In the genomic region with DNA sequence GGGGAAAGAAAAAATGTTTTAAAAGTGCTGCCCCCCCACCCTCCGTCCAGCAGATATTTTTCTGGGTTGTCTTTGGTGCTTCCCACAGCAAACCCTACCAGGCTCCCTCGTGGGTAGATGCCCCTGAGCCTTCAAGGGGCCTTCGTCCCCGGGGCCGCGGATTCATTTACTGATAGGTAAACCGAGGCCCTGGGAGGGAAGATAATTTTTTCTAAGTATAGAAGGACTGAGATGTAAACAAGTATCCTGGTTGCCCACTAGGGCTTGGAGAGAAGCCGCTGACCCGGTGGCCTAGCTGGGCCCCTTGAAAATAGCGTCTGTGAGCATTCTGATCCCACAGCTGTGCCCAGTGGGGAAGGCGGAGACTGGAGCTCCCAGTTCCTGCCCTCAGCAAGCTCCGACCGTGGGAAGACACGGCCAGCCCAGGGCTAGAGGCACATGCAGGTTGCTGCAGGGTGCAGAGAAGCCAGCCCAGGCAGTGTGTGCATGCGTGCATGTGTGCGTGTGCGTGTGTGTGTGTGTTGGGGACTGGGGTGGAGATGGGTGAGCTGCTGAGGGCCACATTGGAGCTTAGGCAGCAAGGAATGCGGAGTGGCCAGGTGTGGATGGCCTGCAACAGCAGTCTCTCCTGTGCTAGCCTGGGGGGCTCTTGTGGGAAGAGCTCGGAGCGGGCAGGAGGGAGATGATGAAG, we compare ENCODE assay signal across 12 cellular contexts. TPM values are rescaled to one million over a fixed set of nuclear protein-coding genes. Genes with fewer than 3 reads are reported as not detected.
DNase-seq lines count a peak whose midpoint lies in the region; ATAC-seq, FAIRE-seq and TF ChIP-seq lines count a peak whose summit lies in the region.
"Had no signal": no experiment of that assay in that cellular context is flagged by ENCODE, and none has a peak within 500 bp of the region (broad histone marks: within the 10 kb centered on the region; RNA-seq: fewer than 3 reads in every experiment).

No MANE protein-coding gene starts in this region.

- in situ Hi-C loops in G401 (cut with HindIII; ENCODE audit: low sequenced_read_pairs): no loop called here

- DNase-seq in H7 (peak; percentile 61), astrocyte (ENCODE audit: low read depth) (no peak), left lobe of liver (ENCODE audit: low spot score) (peak; percentile 78), psoas muscle (peak; percentile 17 to 41), RPMI8226 (no peak), activated gamma-delta T cell treated with Interleukin-2 at 50 U/mL for 16 hours (no peak), G401 (ENCODE audit: low spot score) (no peak)
- DNase-seq: effector memory CD8-positive, alpha-beta T cell; HFFc6 had no signal

- WGBS in psoas muscle, 3 donors: 85 to 88% (median 87%) methylated on average over 20 of the region's 20 CpGs

- H3K4me3 Mint-ChIP-seq in astrocyte (ENCODE audit: unreplicated experiment): peak overlapping the region; percentile 40
- H3K4me3 Mint-ChIP-seq: activated naive CD4-positive, alpha-beta T cell treated with anti-CD3 and anti-CD28 coated beads, Interleukin-2, amount 50 U/mL, for 24 hours; B cell; effector memory CD8-positive, alpha-beta T cell; HFFc6 had no signal

- no peak overlapping the region for H3K9ac ChIP-seq in astrocyte (ENCODE audit: low read length)

- H3K4me1 ChIP-seq in astrocyte (ENCODE audit: insufficient read depth, low read length): peaks cover 49% of the 10 kb centered on the region
- H3K4me1 ChIP-seq in psoas muscle: peaks cover 11% of the 10 kb centered on the region

- no peak for FAIRE-seq in astrocyte (lab: Jason Lieb, UNC)

- peak overlapping the region; percentile 66 for H3K27ac Mint-ChIP-seq in astrocyte (ENCODE audit: unreplicated experiment)
- H3K27ac Mint-ChIP-seq: activated naive CD4-positive, alpha-beta T cell treated with anti-CD3 and anti-CD28 coated beads, Interleukin-2, amount 50 U/mL, for 24 hours; B cell; effector memory CD8-positive, alpha-beta T cell; HFFc6 had no signal

- H3K27me3 Mint-ChIP-seq in astrocyte (ENCODE audit: low read depth, unreplicated experiment): no peaks in the 10 kb centered on the region
- H3K27me3 Mint-ChIP-seq: activated naive CD4-positive, alpha-beta T cell treated with anti-CD3 and anti-CD28 coated beads, Interleukin-2, amount 50 U/mL, for 24 hours; B cell; effector memory CD8-positive, alpha-beta T cell had no signal

- no peaks in the 10 kb centered on the region for H3K36me3 ChIP-seq in H7 (replicated peaks; ENCODE audit: control insufficient read depth, insufficient read depth, low read length)
- H3K36me3 ChIP-seq in astrocyte (ENCODE audit: insufficient read depth, low read length): no peaks in the 10 kb centered on the region
- H3K36me3 ChIP-seq in psoas muscle (ENCODE audit: insufficient read depth in 1 of 2, low read depth in 1 of 2): no peaks in the 10 kb centered on the region
- H3K36me3 ChIP-seq: thoracic aorta had no signal

- H3K36me3 Mint-ChIP-seq in astrocyte (ENCODE audit: low read depth, unreplicated experiment): peaks cover 1% of the 10 kb centered on the region
- H3K36me3 Mint-ChIP-seq: activated naive CD4-positive, alpha-beta T cell treated with anti-CD3 and anti-CD28 coated beads, Interleukin-2, amount 50 U/mL, for 24 hours had no signal

- peaks cover 3% of the 10 kb centered on the region for H4K20me1 ChIP-seq in astrocyte (ENCODE audit: insufficient read depth, low read length)

- no peak for TF ChIP-seq CTCF in astrocyte (IDR thresholded peaks at IDR 0.05; ENCODE audit: insufficient read depth, low read depth, low read length)
- no peak for TF ChIP-seq CTCF in psoas muscle (IDR thresholded peaks at IDR 0.05)

- H2AFZ ChIP-seq in astrocyte (ENCODE audit: low read depth, low read length): no peak overlapping the region

- H3K9me3 ChIP-seq in astrocyte (ENCODE audit: insufficient read depth, low read depth, low read length) (no peaks in the 10 kb centered on the region), psoas muscle (no peaks in the 10 kb centered on the region)
- H3K9me3 ChIP-seq: thoracic aorta had no signal

- H3K9me3 Mint-ChIP-seq in astrocyte (ENCODE audit: unreplicated experiment): no peaks in the 10 kb centered on the region
- H3K9me3 Mint-ChIP-seq: activated naive CD4-positive, alpha-beta T cell treated with anti-CD3 and anti-CD28 coated beads, Interleukin-2, amount 50 U/mL, for 24 hours; effector memory CD8-positive, alpha-beta T cell; HFFc6 had no signal

- intact Hi-C loops in psoas muscle (cut with DNase I): no loop called here

- no peak overlapping the region for H3K4me3 ChIP-seq in H7 (ENCODE audit: insufficient read depth, low read depth, low read length)
- H3K4me3 ChIP-seq in astrocyte (ENCODE audit: insufficient read depth, low read depth, low read length): no peak overlapping the region
- H3K4me3 ChIP-seq in psoas muscle: no peak overlapping the region
- H3K4me3 ChIP-seq: thoracic aorta had no signal

- ATAC-seq in left lobe of liver (peak; percentile 15), psoas muscle (no peak)
- ATAC-seq: effector memory CD8-positive, alpha-beta T cell had no signal

- H3K27ac ChIP-seq in astrocyte (ENCODE audit: low read depth, low read length) (no peak overlapping the region), psoas muscle (no peak overlapping the region)
- H3K27ac ChIP-seq: thoracic aorta had no signal

- peaks cover 56% of the 10 kb centered on the region for H3K4me1 Mint-ChIP-seq in astrocyte (ENCODE audit: low read depth, unreplicated experiment)
- H3K4me1 Mint-ChIP-seq: activated naive CD4-positive, alpha-beta T cell treated with anti-CD3 and anti-CD28 coated beads, Interleukin-2, amount 50 U/mL, for 24 hours had no signal

- H3K27me3 ChIP-seq in H7 (ENCODE audit: control insufficient read depth, insufficient read depth, low read length) (peaks cover 2% of the 10 kb centered on the region; the same call in 1 of the 2 replicates), astrocyte (ENCODE audit: insufficient read depth, low read length) (no peaks in the 10 kb centered on the region), psoas muscle (ENCODE audit: insufficient read depth in 3 of 3, low read length in 2 of 3) (no peaks in the 10 kb centered on the region)

- no peak overlapping the region for H3K4me2 ChIP-seq in astrocyte (ENCODE audit: low read length)

- no peaks in the 10 kb centered on the region for H3K79me2 ChIP-seq in astrocyte (ENCODE audit: insufficient read depth, low read length)

RNA-seq across cellular contexts. Expression of a gene that starts 5.9 kb away (rescaled TPM):
- 17.7 and 23.2 TPM in 2 replicates for total RNA-seq in H7 (2014; rRNA removed; shearing (Covaris generic))
- 33.4 and 33.7 TPM in 2 replicates for total RNA-seq in astrocyte
- 163 TPM for total RNA-seq in left lobe of liver
- 100 to 1,000 TPM in 3 of 4 donors, 10 to 100 TPM in 1; 84.3 to 192 (median 147) TPM for total RNA-seq in psoas muscle
- 100 to 1,000 TPM in 1 of 3 donors, 10 to 100 TPM in 2; 37.7 to 156 (median 76.4) TPM for polyA plus RNA-seq in psoas muscle
- 18.9 and 25.8 TPM in 2 replicates for total RNA-seq in G401 (2014; rRNA removed; shearing (Covaris generic))

Comparison
In these comparisons a context has a peak if more than half of its experiments do, and no peak if none do; other contexts are left out.
1. DNase-seq: peak in H7 (single experiment), left lobe of liver (single experiment) and psoas muscle (2 of 2); none in astrocyte (single experiment), RPMI8226 (single experiment), activated gamma-delta T cell treated with Interleukin-2 at 50 U/mL for 16 hours (single experiment) and G401 (single experiment).